In genomic region chr1:31773861-31774260, GRCh38 we compare ENCODE assay signal across 26 cellular contexts. TPM values are rescaled to one million over a fixed set of nuclear protein-coding genes. Genes with fewer than 3 reads are reported as not detected.
"Had no signal": no experiment of that assay in that cellular context is flagged by ENCODE, and none has a peak within 500 bp of the region (broad histone marks: within the 10 kb centered on the region; RNA-seq: fewer than 3 reads in every experiment).

No MANE protein-coding gene starts in this region.

- H3K9me3 ChIP-seq: gastroesophageal sphincter, heart left ventricle, neutrophil, pancreas, testis, tibial artery had no signal

- H2AFZ ChIP-seq: hepatocyte had no signal

- H3K4me3 ChIP-seq: gastroesophageal sphincter, heart left ventricle, hepatocyte, lung, pancreas, smooth muscle cell, testis, tibial artery had no signal

- DNase-seq: cortex of kidney; effector memory CD8-positive, alpha-beta T cell; erythroblast; heart left ventricle; kidney; natural killer cell; stimulated activated CD4-positive, alpha-beta T cell treated with anti-CD3 and anti-CD28 coated beads, Interleukin-12 subunit alpha, Interleukin-12 subunit beta, amount 100 ng/mL, for 4 hours; stimulated activated CD4-positive, alpha-beta T cell treated with anti-CD3 and anti-CD28 coated beads, Interleukin-1b, Interleukin-23, amount 100 ng/mL, for 48 hours; stimulated activated CD4-positive, alpha-beta T cell treated with anti-CD3 and anti-CD28 coated beads, Interleukin-4, amount 100 ng/mL, for 1 hour; stimulated activated CD8-positive, alpha-beta memory T cell treated with anti-CD3 and anti-CD28 coated beads, Interleukin-4, amount 100 ng/mL, for 48 hours; stimulated activated naive CD8-positive, alpha-beta T cell treated with anti-CD3 and anti-CD28 coated beads, Interleukin-15, Interleukin-2, amounts not matched to agents 100 U/mL and 50 U/mL, for 24 hours; substantia nigra; testis; tibial artery had no signal

- H3K36me3 Mint-ChIP-seq: memory B cell, natural killer cell had no signal

- H3K27me3 ChIP-seq: testis had no signal

- H3K27ac ChIP-seq: gastroesophageal sphincter, heart left ventricle, hepatocyte, neutrophil, pancreas, testis, tibial artery had no signal

- ATAC-seq: effector memory CD8-positive, alpha-beta T cell; gastroesophageal sphincter; heart left ventricle; left lobe of liver; natural killer cell; pancreas; sciatic nerve; stimulated activated naive CD8-positive, alpha-beta T cell treated with anti-CD3 and anti-CD28 coated beads, Interleukin-15, Interleukin-2, amounts not matched to agents 100 U/mL and 50 U/mL, for 24 hours had no signal

- H3K27ac Mint-ChIP-seq: effector memory CD8-positive, alpha-beta T cell; memory B cell; natural killer cell; progenitor cell of endocrine pancreas; type B pancreatic cell had no signal

- H3K36me3 ChIP-seq: gastroesophageal sphincter, heart left ventricle, neutrophil, pancreas, tibial artery had no signal

- H3K4me2 ChIP-seq: hepatocyte, smooth muscle cell had no signal

- H3K9me3 Mint-ChIP-seq: effector memory CD8-positive, alpha-beta T cell; memory B cell; natural killer cell; type B pancreatic cell had no signal

RNA-seq across cellular contexts. Expression of gene ADGRB2, which starts 9.7 kb away (rescaled TPM):
- total RNA-seq: left lobe of liver had no signal

RNA-seq across cellular contexts. Expression of gene SPOCD1, which starts 42.0 kb away (rescaled TPM):
- polyA plus RNA-seq: neural cell had no signal
